Comparison of ENCODE assay signal across 10 cellular contexts in genomic region chr12:71947645-71948105, GRCh38. TPM values are rescaled to one million over a fixed set of nuclear protein-coding genes. Genes with fewer than 3 reads are reported as not detected.
DNase-seq lines count a peak whose midpoint lies in the region; ATAC-seq and TF ChIP-seq lines count a peak whose summit lies in the region.
"Had no signal": no experiment of that assay in that cellular context is flagged by ENCODE, and none has a peak within 500 bp of the region (broad histone marks: within the 10 kb centered on the region; RNA-seq: fewer than 3 reads in every experiment).

No MANE protein-coding gene starts in this region.

- no peak for TF ChIP-seq RAD21 in IMR-90 (IDR thresholded peaks at IDR 0.05; ENCODE audit: low read length)

- H3K9me3 ChIP-seq in IMR-90 (ENCODE audit: control insufficient read depth, insufficient read depth, low read length) (no peaks in the 10 kb centered on the region), skeletal muscle satellite cell (replicated peaks; ENCODE audit: low read length) (no peaks in the 10 kb centered on the region)
- H3K9me3 ChIP-seq: Peyer's patch had no signal

- no peak overlapping the region for H2BK20ac ChIP-seq in IMR-90 (ENCODE audit: low read depth, low read length)

- no peak overlapping the region for H3K4ac ChIP-seq in IMR-90 (ENCODE audit: low read depth, low read length)

- no CpG with 5 or more reads among the region's 9 CpGs for WGBS in IMR-90 (ENCODE audit: extremely low coverage in 2 of 2, insufficient read length in 1 of 2), 2 experiments

- no peak overlapping the region for H4K8ac ChIP-seq in IMR-90 (ENCODE audit: low read depth in 2 of 2, low read length in 2 of 2)

- intact Hi-C loops in IMR-90 (cut with micrococcal nuclease) (no loop called here), Right ventricle myocardium inferior (cut with DNase I) (no loop called here)

- ATAC-seq in IMR-90 (ENCODE audit: low read depth) (peak; percentile 68), Right ventricle myocardium inferior (no peak), GM21619 (IDR thresholded peaks at IDR 0.05; ENCODE audit: unreplicated experiment) (no peak)

- 0 out of 2 replicates have a peak overlapping the region, but pooled peaks have one; percentile 0 for H3K4me2 ChIP-seq in IMR-90 (ENCODE audit: low read depth, low read length)
- H3K4me2 ChIP-seq in skeletal muscle satellite cell (ENCODE audit: low read length), result peak overlapping the region; percentile 46

- H3K9ac ChIP-seq in IMR-90 (ENCODE audit: low read depth, low read length), result no peak overlapping the region
- H3K9ac ChIP-seq in skeletal muscle satellite cell (ENCODE audit: low read depth, low read length), result no peak overlapping the region

- no peak overlapping the region for H2AK9ac ChIP-seq in IMR-90 (replicated peaks; ENCODE audit: low read depth, low read length, poor library complexity)

- H3K36me3 ChIP-seq in IMR-90 (ENCODE audit: control insufficient read depth, insufficient read depth, low read length) (no peaks in the 10 kb centered on the region), skeletal muscle satellite cell (ENCODE audit: insufficient read depth, low read length) (no peaks in the 10 kb centered on the region)
- H3K36me3 ChIP-seq: Peyer's patch had no signal

- H3K27me3 ChIP-seq in IMR-90 (ENCODE audit: control insufficient read depth, insufficient read depth, low read length) (no peaks in the 10 kb centered on the region), skeletal muscle satellite cell (ENCODE audit: control insufficient read depth, insufficient read depth, low read length) (peaks cover 10% of the 10 kb centered on the region)
- H3K27me3 ChIP-seq: Peyer's patch had no signal

- H4K20me1 ChIP-seq in IMR-90 (ENCODE audit: insufficient read depth, low read length), result no peaks in the 10 kb centered on the region

- in situ Hi-C loops in IMR-90 (cut with MboI; ENCODE audit: low sequenced_read_pairs), result no loop called here

- CTCF ChIA-PET in IMR-90 (lab: Yijun Ruan, JAX), result interaction anchor here (0.9 kb wide), 1 partner anchor 9 kb away, joined by 4 read pairs; the partner anchor contains the start of gene TPH2

- H3K4me1 ChIP-seq in IMR-90 (ENCODE audit: control insufficient read depth, insufficient read depth, low read length), result peaks cover 2% of the 10 kb centered on the region; the same call in 1 of the 2 replicates
- H3K4me1 ChIP-seq in skeletal muscle satellite cell (ENCODE audit: control insufficient read depth, insufficient read depth, low read length), result peaks cover 5% of the 10 kb centered on the region
- H3K4me1 ChIP-seq: Peyer's patch had no signal

- no peak for TF ChIP-seq CTCF in IMR-90 (conservative IDR thresholded peaks at IDR 0.05; ENCODE audit: low read depth, low read length)
- TF ChIP-seq CTCF in fibroblast of villous mesenchyme (IDR thresholded peaks at IDR 0.05; ENCODE audit: insufficient read depth, low read depth, low read length), result no peak

- no peaks in the 10 kb centered on the region for H3K79me1 ChIP-seq in IMR-90 (ENCODE audit: low read depth in 1 of 2, low read length in 2 of 2)

- H4K5ac ChIP-seq in IMR-90 (ENCODE audit: low read depth, low read length), result no peak overlapping the region

- no peak overlapping the region for H2AK5ac ChIP-seq in IMR-90 (ENCODE audit: low read depth, low read length)

- H2AFZ ChIP-seq in IMR-90 (replicated peaks; ENCODE audit: low read length, poor library complexity), result peak overlapping the region; percentile 64

- no peak overlapping the region for H2BK5ac ChIP-seq in IMR-90 (ENCODE audit: low read depth, low read length, poor library complexity, severe bottlenecking)

- H3K9me1 ChIP-seq in IMR-90 (ENCODE audit: insufficient read depth, low read length), result no peaks in the 10 kb centered on the region

- POLR2A ChIA-PET in IMR-90 (lab: Charles Lee; ENCODE audit: unreplicated experiment), result no interaction called here

- H4K91ac ChIP-seq in IMR-90 (ENCODE audit: insufficient read depth, low read depth, low read length), result no peak overlapping the region

- DNase-seq in IMR-90, result peak; percentile 86
- peak; percentile 49 for DNase-seq in NCI-H82 treated with DMSO at 0.1 percent for 48 hours (lab: John Stamatoyannopoulos, UW; ENCODE audit: unreplicated experiment)
- peak; percentile 23 for DNase-seq in fibroblast of villous mesenchyme (ENCODE audit: low read depth)
- DNase-seq in Right ventricle myocardium inferior (ENCODE audit: missing footprints), result no peak
- DNase-seq in 8988T, result no peak
- DNase-seq in SIG-M5 (lab: John Stamatoyannopoulos, UW), result no peak
- DNase-seq: Peyer's patch had no signal

- no peak overlapping the region for H3K18ac ChIP-seq in IMR-90 (ENCODE audit: low read depth, low read length)

- no peak for TF ChIP-seq POLR2A in IMR-90 (IDR thresholded peaks at IDR 0.05; ENCODE audit: low read depth, low read length)

- no peak overlapping the region for H2BK15ac ChIP-seq in IMR-90 (ENCODE audit: low read depth, low read length)

- no peak overlapping the region for H3K27ac ChIP-seq in IMR-90 (ENCODE audit: insufficient read depth, low read length)
- H3K27ac ChIP-seq: Peyer's patch, skin epidermis had no signal

- no peak overlapping the region for H3K14ac ChIP-seq in IMR-90 (replicated peaks; ENCODE audit: low read depth, low read length)

- H3K56ac ChIP-seq in IMR-90 (ENCODE audit: extremely low read depth, insufficient read depth, low read length), result no peak overlapping the region

- H2BK120ac ChIP-seq in IMR-90 (ENCODE audit: low read depth, low read length), result no peak overlapping the region

- dilution Hi-C loops in IMR-90 (cut with HindIII; ENCODE audit: low sequenced_read_pairs, unreplicated experiment), result no loop called here

- H3K4me3 ChIP-seq in IMR-90 (ENCODE audit: insufficient read depth, low read depth, low read length), result no peak overlapping the region
- no peak overlapping the region for H3K4me3 ChIP-seq in fibroblast of villous mesenchyme (ENCODE audit: low read depth, low read length)
- peak overlapping the region; percentile 26 for H3K4me3 ChIP-seq in skeletal muscle satellite cell (ENCODE audit: low read length)
- H3K4me3 ChIP-seq: Peyer's patch, skin epidermis had no signal

- no TSS peak for BruUV-seq in IMR-90 (replicated peaks; lab: Mats Ljungman, UMichigan)

- no peak overlapping the region for H3K23ac ChIP-seq in IMR-90 (ENCODE audit: low read depth, low read length)

TF ChIP-seq in IMR-90, 13 proteins besides CTCF, POLR2A, EP300 and RAD21:
- TF ChIP-seq RFX5 (IDR thresholded peaks at IDR 0.05; ENCODE audit: low read depth, low read length) (no peak), RCOR1 (IDR thresholded peaks at IDR 0.05; ENCODE audit: insufficient replicate concordance, low read length) (peak; percentile 64), CEBPB (IDR thresholded peaks at IDR 0.05; ENCODE audit: low read depth, low read length) (peak; percentile 94)

RNA-seq across cellular contexts. Expression of gene TPH2, which starts 9.0 kb away (rescaled TPM):
- total RNA-seq in IMR-90 (2012; rRNA removed) (not detected in 2 replicates), fibroblast of villous mesenchyme (not detected in 2 replicates), Right ventricle myocardium inferior (not detected)
- polyA plus RNA-seq in IMR-90 (2012; rRNA removed), result not detected in 2 replicates
- polyA plus RNA-seq in IMR-90 (2012; cell fraction: cytosol; rRNA removed), result not detected in 2 replicates
- not detected in 2 replicates for polyA plus RNA-seq in IMR-90 (2012; cell fraction: nucleus; rRNA removed; ENCODE audit: low replicate concordance)
- total RNA-seq in skeletal muscle satellite cell (2012; rRNA removed), result not detected in 2 replicates
- total RNA-seq: Peyer's patch had no signal

Comparison
In these comparisons a context has a peak if more than half of its experiments do, and no peak if none do; other contexts are left out.
1. DNase-seq: peak in IMR-90 (single experiment), NCI-H82 treated with DMSO at 0.1 percent for 48 hours (single experiment) and fibroblast of villous mesenchyme (single experiment); none in Right ventricle myocardium inferior (single experiment), 8988T (single experiment) and SIG-M5 (single experiment).